ENCODE assay signal across 8 cellular contexts in the genomic region with DNA sequence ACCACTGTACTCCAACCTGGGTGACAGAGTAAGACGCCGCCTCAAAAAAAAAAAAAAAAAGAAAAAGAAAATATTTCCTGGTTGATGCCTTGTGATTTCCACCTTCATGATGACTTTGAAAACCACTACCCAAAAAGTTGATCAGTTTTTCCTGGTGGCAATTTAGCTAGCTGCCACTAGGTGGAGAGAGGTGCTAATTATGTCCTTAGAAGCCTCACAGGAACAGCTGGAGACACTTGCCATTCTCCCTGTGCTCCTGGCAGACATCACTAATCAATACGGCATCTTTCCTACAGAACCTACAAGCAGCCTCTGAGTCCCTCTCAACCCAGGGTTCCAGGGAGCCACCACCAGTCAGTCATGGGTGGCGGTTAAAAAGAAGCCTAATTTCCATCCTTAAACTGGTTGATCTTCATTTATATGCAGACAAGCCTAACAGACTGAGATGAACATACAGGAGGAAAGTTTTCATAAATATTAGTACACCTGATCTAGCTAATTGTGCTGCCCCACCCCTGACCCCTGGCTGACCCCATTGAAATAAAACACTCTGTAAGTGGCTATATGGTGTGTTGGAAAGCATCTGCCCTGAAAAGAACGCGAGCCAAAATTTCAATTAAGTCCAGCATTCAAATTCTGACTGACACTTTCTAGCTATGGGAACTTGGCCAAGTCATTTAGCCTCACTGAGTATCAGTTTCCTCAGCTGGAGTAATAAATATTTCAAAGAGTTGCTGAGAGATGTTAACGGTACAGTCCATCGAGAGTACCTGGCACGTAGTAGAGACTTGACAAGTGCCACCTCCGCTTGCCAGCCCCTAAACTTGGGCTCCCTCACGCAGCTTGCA. TPM values are rescaled to one million over a fixed set of nuclear protein-coding genes. Genes with fewer than 3 reads are reported as not detected.
A peak's percentile ranks its signal among the peaks of the same experiment; 100 is the strongest.
DNase-seq lines count a peak whose midpoint lies in the region; ATAC-seq, FAIRE-seq and TF ChIP-seq lines count a peak whose summit lies in the region.

No MANE protein-coding gene starts in this region.

- FAIRE-seq in K562 (lab: Jason Lieb, UNC) = peak; percentile 90

- H3K4me1 ChIP-seq in RWPE2 (ENCODE audit: insufficient read depth, poor library complexity, severe bottlenecking) = peaks cover 15% of the 10 kb centered on the region
- H3K4me1 ChIP-seq in K562 (replicated peaks in 1 of 2; ENCODE audit: control insufficient read depth in 2 of 2, insufficient read depth in 2 of 2, low read length in 2 of 2) = no peaks in the 10 kb centered on the region
- peaks cover 0 to 10% (median 2%) of the 10 kb centered on the region in 4 donors for H3K4me1 ChIP-seq in stomach

- peak; percentile 30; the same call in 1 of the 3 replicates for ATAC-seq in RWPE2 (ENCODE audit: low read depth)
- peak; percentile 70 for ATAC-seq in K562
- peak; percentile 75 for ATAC-seq in left colon
- ATAC-seq in HG03175 (IDR thresholded peaks at IDR 0.05; ENCODE audit: unreplicated experiment) = no peak

- TF ChIP-seq EP300 in K562 (IDR thresholded peaks at IDR 0.05; ENCODE audit: low read length) = no peak
- TF ChIP-seq EP300 in stomach (IDR thresholded peaks at IDR 0.05) = no peak

- in situ Hi-C loops in K562 (cut with MboI) = no loop called here

- H3K27me3 ChIP-seq in RWPE2 (ENCODE audit: insufficient read depth, poor library complexity, severe bottlenecking) = peaks cover 3% of the 10 kb centered on the region
- peaks cover under 1 to 11% of the 10 kb centered on the region in 2 experiments; a peak in 2 of 5 replicates for H3K27me3 ChIP-seq in K562 (ENCODE audit: control insufficient read depth in 2 of 2, insufficient read depth in 2 of 2, low read length in 2 of 2)
- peaks cover 0 to 21% (median 0%) of the 10 kb centered on the region in 3 donors for H3K27me3 ChIP-seq in stomach

- CTCF ChIA-PET in K562 (lab: Yijun Ruan, JAX; ENCODE audit: low intra/inter-chr PET ratio) = no interaction called here

- no peak overlapping the region for H3K9ac ChIP-seq in K562 (ENCODE audit: insufficient read depth in 1 of 2, low read depth in 2 of 2, low read length in 2 of 2)

- H3K9me3 ChIP-seq in RWPE2 (ENCODE audit: severe bottlenecking) (no peaks in the 10 kb centered on the region), K562 (replicated peaks; ENCODE audit: control insufficient read depth, insufficient read depth, low read depth, low read length) (no peaks in the 10 kb centered on the region), stomach (no peaks in the 10 kb centered on the region)

- TF ChIP-seq POLR2A in K562 (conservative IDR thresholded peaks at IDR 0.05) (no peak), stomach (IDR thresholded peaks at IDR 0.05) (no peak)

- POLR2A ChIA-PET in K562 (lab: Yijun Ruan, JAX) = interaction anchor here (0.5 kb wide), 1 partner anchor 897 kb away, joined by 3 read pairs; no protein-coding TSS in a partner anchor

- no peaks in the 10 kb centered on the region for H3K79me2 ChIP-seq in K562 (ENCODE audit: control insufficient read depth, insufficient read depth, low read length)

- intact Hi-C loops in K562 (cut with micrococcal nuclease) (no loop called here), left colon (cut with DNase I, micrococcal nuclease) (no loop called here), stomach (cut with DNase I; ENCODE audit: low total_unique reads) (no loop called here)

- no peak overlapping the region for H3K4me2 ChIP-seq in K562 (ENCODE audit: insufficient read depth, low read length)

- H3K27ac ChIP-seq in RWPE2 (ENCODE audit: poor library complexity, severe bottlenecking) (no peak overlapping the region), K562 (ENCODE audit: extremely low read depth, low read depth, low read length) (no peak overlapping the region), stomach (no peak overlapping the region)

- no peaks in the 10 kb centered on the region for H3K9me1 ChIP-seq in K562 (ENCODE audit: control insufficient read depth, insufficient read depth, low read length)

- no peak overlapping the region for H2AFZ ChIP-seq in K562 (ENCODE audit: low read depth, low read length)

- no peaks in the 10 kb centered on the region for H3K36me3 ChIP-seq in RWPE2 (ENCODE audit: low read depth)
- H3K36me3 ChIP-seq in K562 (ENCODE audit: control insufficient read depth, insufficient read depth, low read length) = no peaks in the 10 kb centered on the region
- no peaks in the 10 kb centered on the region for H3K36me3 ChIP-seq in stomach

- peak; percentile 47 for DNase-seq in NCI-H2227 (lab: John Stamatoyannopoulos, UW; ENCODE audit: unreplicated experiment)
- DNase-seq in NCI-H2227 treated with DMSO at 0.1 percent for 48 hours (lab: John Stamatoyannopoulos, UW) = no peak
- DNase-seq in Kasumi-1 (lab: John Stamatoyannopoulos, UW) = peak; percentile 37 to 61
- no peak for DNase-seq in RWPE2 (ENCODE audit: low spot score)
- DNase-seq in K562 (ENCODE audit: extremely low read depth in 1 of 4, low spot score in 3 of 4) = peak; percentile 38 to 68 (median 54)
- DNase-seq in left colon = peak in 1 of 2 donors; percentile 41
- peak; percentile 53 for DNase-seq in stomach

- no peaks in the 10 kb centered on the region; the same call in 1 of the 2 replicates for H4K20me1 ChIP-seq in K562 (replicated peaks; ENCODE audit: control insufficient read depth, insufficient read depth, low read length)

- 14% methylated on average over 9 of the region's 11 CpGs for WGBS in K562 (ENCODE audit: insufficient coverage, low coverage, missing lambda C conversion rate)
- WGBS in stomach, 5 donors = 72 to 81% (median 79%) methylated on average over 11 of the region's 11 CpGs

- peak; percentile 17 to 60; a peak in 2 of 4 replicates for TF ChIP-seq RAD21 in K562 (CRISPR knock-in tag; conservative IDR thresholded peaks at IDR 0.05 in 1 of 2, IDR thresholded peaks at IDR 0.05 in 1 of 2)

- TF ChIP-seq CTCF in RWPE2 (IDR thresholded peaks at IDR 0.05; ENCODE audit: poor library complexity, severe bottlenecking) (peak; percentile 80), K562 (IDR thresholded peaks at IDR 0.05 in 2 of 3, conservative IDR thresholded peaks at IDR 0.05 in 1 of 3; ENCODE audit: insufficient read depth in 2 of 3, low read depth in 1 of 3, low read length in 3 of 3) (peak; percentile 63 to 69 (median 66); a peak in 5 of 6 replicates), stomach (IDR thresholded peaks at IDR 0.05) (peak in 5 of 7 experiments; percentile 52 to 80 (median 63))

- H3K4me3 ChIP-seq in RWPE2 (ENCODE audit: severe bottlenecking) (no peak overlapping the region), K562 (no peak overlapping the region), stomach (no peak overlapping the region)

- no TSS peak for BruUV-seq in K562 (replicated peaks; lab: Mats Ljungman, UMichigan)

RNA-seq across cellular contexts. Expression of a gene that starts 6.2 kb away (rescaled TPM):
- total RNA-seq in K562 (2011; cell fraction: chromatin; rRNA removed; ENCODE audit: low replicate concordance) = not detected in 2 replicates
- not detected in 2 replicates for total RNA-seq in K562 (2011; cell fraction: nucleolus; rRNA removed)
- not detected in 2 replicates for total RNA-seq in K562 (2011; cell fraction: nucleoplasm; rRNA removed)
- total RNA-seq in K562 (2014; rRNA removed) (not detected in 2 replicates), K562 (2014; rRNA removed; fragmentation: Illumina TruSeq; extraction: Trizol) (not detected in 2 replicates), K562 (2015; rRNA removed; fragmentation: Illumina TruSeq; extraction: Trizol) (0.25 TPM in 1 of 2 replicates, not detected in the other), K562 (2021) (0.29 TPM in 1 of 2 replicates, not detected in the other), left colon (100 to 1,000 TPM in 1 of 2 donors, 10 to 100 TPM in 1; 97.4 to 104 TPM), stomach (10 to 100 TPM; 11.6 to 48.1 (median 14.1) TPM)
- polyA plus RNA-seq in K562 (2011; rRNA removed) (not detected in 2 replicates), K562 (2014; fragmentation: Illumina TruSeq; extraction: Trizol) (not detected in 2 replicates), K562 (2014; fragmentation: Nextera tagmentation; extraction: Ambion mirVana) (under 1 TPM in 1 of 2 experiments, not detected in 1; 0.06 TPM), K562 (2014; rRNA removed) (not detected in 2 replicates), stomach (100 to 1,000 TPM in 1 of 3 donors, 10 to 100 TPM in 2; 20.0 to 114 (median 26.2) TPM)
- polyA plus RNA-seq in K562 (2011; cell fraction: cytosol; rRNA removed) = not detected in 2 replicates
- not detected in 2 replicates for polyA plus RNA-seq in K562 (2011; cell fraction: nucleus; rRNA removed)
- polyA plus RNA-seq in K562 (2012) = 0.22 TPM in 1 of 2 replicates, not detected in the other
- not detected in 2 replicates for polyA minus RNA-seq in K562 (2011; rRNA and poly(A)+ RNA removed)
- polyA minus RNA-seq in K562 (2011; cell fraction: cytosol; rRNA and poly(A)+ RNA removed) = not detected in 2 replicates
- not detected in 2 replicates for polyA minus RNA-seq in K562 (2011; cell fraction: nucleus; rRNA and poly(A)+ RNA removed)

RNA-seq across cellular contexts. Expression of a gene that starts 37.8 kb away (rescaled TPM):
- total RNA-seq in K562 (2011; cell fraction: chromatin; rRNA removed; ENCODE audit: low replicate concordance) = 1.1 and 3.1 TPM in 2 replicates
- total RNA-seq in K562 (2011; cell fraction: nucleolus; rRNA removed) = 1.7 and 1.8 TPM in 2 replicates
- 1.5 and 2.1 TPM in 2 replicates for total RNA-seq in K562 (2011; cell fraction: nucleoplasm; rRNA removed)
- total RNA-seq in K562 (2014; rRNA removed) (1.3 and 1.9 TPM in 2 replicates), K562 (2014; rRNA removed; fragmentation: Illumina TruSeq; extraction: Trizol) (0.69 and 0.77 TPM in 2 replicates), K562 (2015; rRNA removed; fragmentation: Illumina TruSeq; extraction: Trizol) (0.83 and 1.0 TPM in 2 replicates), K562 (2021) (1.9 and 4.3 TPM in 2 replicates), left colon (10 to 100 TPM; 12.9 to 27.2 TPM), stomach (100 to 1,000 TPM in 1 of 5 donors, 10 to 100 TPM in 3, 1 to 10 TPM in 1; 7.1 to 208 (median 45.2) TPM)
- polyA plus RNA-seq in K562 (2011; rRNA removed) (0.67 and 0.91 TPM in 2 replicates), K562 (2014; fragmentation: Illumina TruSeq; extraction: Trizol) (1.7 and 2.0 TPM in 2 replicates), K562 (2014; fragmentation: Nextera tagmentation; extraction: Ambion mirVana) (under 1 TPM; 0.21 to 0.39 TPM), K562 (2014; rRNA removed) (0.82 and 1.7 TPM in 2 replicates), stomach (1 to 10 TPM; 5.7 to 7.1 (median 6.9) TPM)
- 1.1 and 1.3 TPM in 2 replicates for polyA plus RNA-seq in K562 (2011; cell fraction: cytosol; rRNA removed)
- polyA plus RNA-seq in K562 (2011; cell fraction: nucleus; rRNA removed) = 0.87 and 1.5 TPM in 2 replicates
- polyA plus RNA-seq in K562 (2012) = 2.0 and 7.6 TPM in 2 replicates
- polyA minus RNA-seq in K562 (2011; rRNA and poly(A)+ RNA removed) = 0.39 and 1.6 TPM in 2 replicates
- 0.73 and 0.76 TPM in 2 replicates for polyA minus RNA-seq in K562 (2011; cell fraction: cytosol; rRNA and poly(A)+ RNA removed)
- 1.00 and 1.5 TPM in 2 replicates for polyA minus RNA-seq in K562 (2011; cell fraction: nucleus; rRNA and poly(A)+ RNA removed)

Comparison
In these comparisons a context has a peak if more than half of its experiments do, and no peak if none do; other contexts are left out.
1. DNase-seq: peak in NCI-H2227 (single experiment), Kasumi-1 (2 of 2), K562 (4 of 4) and stomach (single experiment); none in NCI-H2227 treated with DMSO at 0.1 percent for 48 hours (single experiment) and RWPE2 (single experiment).
2. RNA of a gene that starts 6.2 kb away (total RNA-seq): 97.4 to 104 TPM in left colon and 11.6 to 48.1 TPM in stomach; 0.25 to 0.29 TPM in K562; every median in the first group is over 4 times any median in the second.
3. Peak in every context shown above with its lines, with median percentiles within 50 percentile points of each other: CTCF ChIP-seq.